ENCODE assay signal across 2 cellular contexts in the genomic region with DNA sequence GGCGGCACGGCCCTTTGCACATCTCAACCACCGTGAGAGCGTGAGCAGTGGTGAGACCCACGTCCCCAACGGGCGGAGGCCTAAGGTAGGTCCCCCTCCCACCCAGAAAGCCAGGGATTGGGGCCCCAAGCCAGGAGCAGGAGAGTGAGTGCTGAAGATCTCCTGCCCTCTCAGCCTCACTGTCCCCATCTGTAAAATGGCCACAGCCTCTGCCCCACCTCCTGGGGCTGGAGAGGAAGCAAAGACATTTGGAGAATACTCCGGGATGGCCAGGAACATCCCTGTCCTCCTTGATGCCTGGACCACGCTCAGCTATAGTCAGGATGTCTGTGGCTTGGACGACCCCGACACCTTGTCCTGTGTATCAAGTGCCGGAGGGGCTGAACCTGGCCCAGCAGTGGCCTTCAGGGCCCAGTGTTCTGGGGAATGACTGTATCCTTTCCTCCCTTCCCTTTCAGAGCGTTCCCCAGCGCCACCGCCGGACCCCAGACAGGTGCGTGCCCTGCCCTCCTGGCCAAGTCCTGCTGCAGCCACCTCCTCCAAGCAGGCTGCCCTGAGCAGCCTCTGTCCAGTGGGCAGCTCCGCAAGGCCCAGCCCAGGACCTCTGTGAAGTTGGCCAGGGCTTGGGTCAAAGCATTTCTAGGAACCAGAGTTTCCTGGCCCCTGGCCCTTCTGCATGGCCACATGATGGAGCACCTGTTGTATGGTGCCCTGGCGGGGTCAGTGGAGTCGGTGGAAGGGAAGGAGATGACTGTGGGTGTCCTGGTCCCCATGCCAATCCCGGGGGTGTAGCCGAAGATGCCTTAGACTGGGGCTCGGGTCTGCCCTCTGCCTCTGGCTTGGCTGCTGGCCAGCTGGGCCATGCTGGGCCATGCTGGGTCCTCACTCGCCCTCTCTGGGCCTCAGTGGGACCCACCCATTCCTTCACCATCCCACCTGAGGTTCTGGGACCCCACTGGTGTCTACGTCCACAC.
TF ChIP-seq lines count a peak whose summit lies in the region.

No MANE protein-coding gene starts in this region.

TF ChIP-seq in SK-N-SH, 30 proteins besides CTCF, POLR2A, EP300 and RAD21 (continued from another document):
- TF ChIP-seq USF2 (IDR thresholded peaks at IDR 0.05; ENCODE audit: borderline replicate concordance, low read depth, low read length) = no peak
- no peak for TF ChIP-seq ZBTB33 (IDR thresholded peaks at IDR 0.05; ENCODE audit: borderline replicate concordance, low read depth)
- TF ChIP-seq, protein P1, sequence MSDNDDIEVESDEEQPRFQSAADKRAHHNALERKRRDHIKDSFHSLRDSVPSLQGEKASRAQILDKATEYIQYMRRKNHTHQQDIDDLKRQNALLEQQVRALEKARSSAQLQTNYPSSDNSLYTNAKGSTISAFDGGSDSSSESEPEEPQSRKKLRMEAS (IDR thresholded peaks at IDR 0.05; ENCODE audit: low read depth) = no peak
- TF ChIP-seq NRF1 (IDR thresholded peaks at IDR 0.05; ENCODE audit: low read depth, low read length) = no peak
- TF ChIP-seq FOSL2 (IDR thresholded peaks at IDR 0.05; ENCODE audit: borderline replicate concordance, low read depth) = no peak
- TF ChIP-seq JUND (IDR thresholded peaks at IDR 0.05) = no peak
- no peak for TF ChIP-seq RXRA (IDR thresholded peaks at IDR 0.05; ENCODE audit: borderline replicate concordance, low read depth)

TF ChIP-seq in SK-N-SH treated with all-trans-retinoic acid at 6 μM for 48 hours, 23 proteins besides CTCF, POLR2A, EP300 and RAD21 (continued from another document):
- TF ChIP-seq, protein P2, sequence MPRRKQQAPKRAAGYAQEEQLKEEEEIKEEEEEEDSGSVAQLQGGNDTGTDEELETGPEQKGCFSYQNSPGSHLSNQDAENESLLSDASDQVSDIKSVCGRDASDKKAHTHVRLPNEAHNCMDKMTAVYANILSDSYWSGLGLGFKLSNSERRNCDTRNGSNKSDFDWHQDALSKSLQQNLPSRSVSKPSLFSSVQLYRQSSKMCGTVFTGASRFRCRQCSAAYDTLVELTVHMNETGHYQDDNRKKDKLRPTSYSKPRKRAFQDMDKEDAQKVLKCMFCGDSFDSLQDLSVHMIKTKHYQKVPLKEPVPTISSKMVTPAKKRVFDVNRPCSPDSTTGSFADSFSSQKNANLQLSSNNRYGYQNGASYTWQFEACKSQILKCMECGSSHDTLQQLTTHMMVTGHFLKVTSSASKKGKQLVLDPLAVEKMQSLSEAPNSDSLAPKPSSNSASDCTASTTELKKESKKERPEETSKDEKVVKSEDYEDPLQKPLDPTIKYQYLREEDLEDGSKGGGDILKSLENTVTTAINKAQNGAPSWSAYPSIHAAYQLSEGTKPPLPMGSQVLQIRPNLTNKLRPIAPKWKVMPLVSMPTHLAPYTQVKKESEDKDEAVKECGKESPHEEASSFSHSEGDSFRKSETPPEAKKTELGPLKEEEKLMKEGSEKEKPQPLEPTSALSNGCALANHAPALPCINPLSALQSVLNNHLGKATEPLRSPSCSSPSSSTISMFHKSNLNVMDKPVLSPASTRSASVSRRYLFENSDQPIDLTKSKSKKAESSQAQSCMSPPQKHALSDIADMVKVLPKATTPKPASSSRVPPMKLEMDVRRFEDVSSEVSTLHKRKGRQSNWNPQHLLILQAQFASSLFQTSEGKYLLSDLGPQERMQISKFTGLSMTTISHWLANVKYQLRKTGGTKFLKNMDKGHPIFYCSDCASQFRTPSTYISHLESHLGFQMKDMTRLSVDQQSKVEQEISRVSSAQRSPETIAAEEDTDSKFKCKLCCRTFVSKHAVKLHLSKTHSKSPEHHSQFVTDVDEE (CRISPR knock-in tag; IDR thresholded peaks at IDR 0.05) = no peak
